In genomic region chr13:112764864-112765561, GRCh38 we compare ENCODE assay signal across 14 cellular contexts.
"Had no signal": no experiment of that assay in that cellular context is flagged by ENCODE, and none has a peak within 500 bp of the region (broad histone marks: within the 10 kb centered on the region; RNA-seq: fewer than 3 reads in every experiment).

No MANE protein-coding gene starts in this region.

- FAIRE-seq: TTC549 had no signal

- DNase-seq: activated CD4-positive, alpha-beta T cell treated with anti-CD3 and anti-CD28 coated beads for 36 hours; activated CD4-positive, alpha-beta T cell treated with anti-CD3 and anti-CD28 coated beads, Interleukin-2, amount 50 U/mL, for 48 hours; activated naive CD4-positive, alpha-beta T cell; activated naive CD8-positive, alpha-beta T cell treated with anti-CD3 and anti-CD28 coated beads, Interleukin-2, amount 10 ng/mL, durations not matched to agents 7 days and 5 days; dermis blood vessel endothelial cell; effector memory CD4-positive, alpha-beta T cell; esophagus squamous epithelium; midbrain; nephron progenitor cell; psoas muscle; right cardiac atrium; stimulated activated naive CD8-positive, alpha-beta T cell treated with anti-CD3 and anti-CD28 coated beads, Interleukin-15, Interleukin-2, amounts not matched to agents 100 U/mL and 50 U/mL, for 24 hours had no signal

- H3K4me3 ChIP-seq: esophagus squamous epithelium, psoas muscle, skin epidermis had no signal

- H3K36me3 ChIP-seq: esophagus squamous epithelium had no signal

- ATAC-seq: psoas muscle; right cardiac atrium; stimulated activated naive CD8-positive, alpha-beta T cell treated with anti-CD3 and anti-CD28 coated beads, Interleukin-15, Interleukin-2, amounts not matched to agents 100 U/mL and 50 U/mL, for 24 hours had no signal

- H3K27ac ChIP-seq: esophagus squamous epithelium, psoas muscle, skin epidermis had no signal

- H3K27me3 ChIP-seq: esophagus squamous epithelium had no signal

- H3K9me3 ChIP-seq: esophagus squamous epithelium, psoas muscle had no signal
